Comparison of ENCODE assay signal across 1 cellular context in genomic region chr20:50000548-50001222, GRCh38. TPM values are rescaled to one million over a fixed set of nuclear protein-coding genes. Genes with fewer than 3 reads are reported as not detected.
"Had no signal": no experiment of that assay in that cellular context is flagged by ENCODE, and none has a peak within 500 bp of the region (broad histone marks: within the 10 kb centered on the region; RNA-seq: fewer than 3 reads in every experiment).

No MANE protein-coding gene starts in this region.

RNA-seq across cellular contexts. Expression of gene SNAI1, which starts 17.9 kb away (rescaled TPM):
- total RNA-seq: kidney epithelial cell had no signal
